8 cellular contexts compared by ENCODE assay signal in the genomic region with DNA sequence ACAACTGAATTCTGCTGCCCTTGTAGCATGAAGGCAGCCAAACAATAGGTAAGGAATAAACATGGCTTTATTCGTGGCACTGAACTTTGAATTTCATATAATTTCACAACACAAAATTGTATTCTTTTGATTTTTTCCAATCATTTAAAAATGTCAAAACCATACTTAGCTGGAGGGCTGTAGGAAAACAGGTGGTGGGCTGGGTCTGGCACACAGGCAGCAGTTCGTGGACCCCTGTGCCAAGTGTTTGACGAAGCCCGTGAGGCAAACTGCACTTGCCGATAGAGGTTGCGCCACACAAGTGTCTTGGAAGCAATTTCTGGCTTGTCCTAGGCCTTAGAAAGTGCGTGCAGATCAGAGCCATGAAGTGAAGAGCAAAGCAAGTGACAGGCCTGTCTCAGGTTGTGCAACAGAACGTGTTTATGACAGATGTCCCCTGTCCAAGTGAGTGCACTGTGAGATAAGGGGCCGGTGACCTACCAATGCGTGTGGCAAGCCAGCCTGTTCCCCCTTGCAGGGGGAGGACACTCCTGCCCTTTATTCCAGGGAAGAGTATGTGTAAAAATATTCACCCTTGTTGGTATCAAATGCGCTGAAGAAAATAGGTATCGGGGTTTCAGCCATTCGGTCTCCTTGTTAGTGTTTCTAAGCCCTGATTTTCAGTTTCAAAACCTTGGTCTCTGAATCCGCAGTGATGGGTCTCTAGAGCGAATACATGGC. TPM values are rescaled to one million over a fixed set of nuclear protein-coding genes. Genes with fewer than 3 reads are reported as not detected.
DNase-seq lines count a peak whose midpoint lies in the region; ATAC-seq and TF ChIP-seq lines count a peak whose summit lies in the region.

No MANE protein-coding gene starts in this region.

- peaks cover 8 to 15% of the 10 kb centered on the region in 2 experiments; a peak in 3 of 4 replicates for H3K4me1 ChIP-seq in HCT116 (ENCODE audit: control insufficient read depth in 1 of 2, insufficient read depth in 2 of 2, low read length in 2 of 2)

- peaks cover 36% of the 10 kb centered on the region for H3K79me2 ChIP-seq in HCT116 (ENCODE audit: insufficient read depth, low read length)

- H3K9ac ChIP-seq in HCT116 (ENCODE audit: low read length), result peak overlapping the region; percentile 84

- no peaks in the 10 kb centered on the region for H3K9me3 ChIP-seq in HCT116 (ENCODE audit: control insufficient read depth in 1 of 2, insufficient read depth in 1 of 2, low read depth in 1 of 2, low read length in 2 of 2)

- BruUV-seq in HCT116 (replicated peaks; lab: Mats Ljungman, UMichigan), result no TSS peak

- intact Hi-C loops in HCT116 (cut with micrococcal nuclease), result no loop called here

- H3K4me3 Mint-ChIP-seq in brain, result peak overlapping the region; percentile 81 to 93 (median 92)
- peak overlapping the region; percentile 88 for H3K4me3 Mint-ChIP-seq in stimulated activated effector memory CD8-positive, alpha-beta T cell treated with anti-CD3 and anti-CD28 coated beads, Interleukin-12 subunit alpha, Interleukin-12 subunit beta, amount 100 ng/mL, for 72 hours

- no peaks in the 10 kb centered on the region for H3K27me3 ChIP-seq in HCT116 (ENCODE audit: insufficient read depth, low read length)

- CTCF ChIA-PET in GM10248 (lab: Yijun Ruan, JAX), result no interaction called here
- CTCF ChIA-PET in HCT116 (lab: Charles Lee), result no interaction called here

- no peaks in the 10 kb centered on the region for H3K9me3 Mint-ChIP-seq in brain
- no peaks in the 10 kb centered on the region for H3K9me3 Mint-ChIP-seq in stimulated activated effector memory CD8-positive, alpha-beta T cell treated with anti-CD3 and anti-CD28 coated beads, Interleukin-12 subunit alpha, Interleukin-12 subunit beta, amount 100 ng/mL, for 72 hours

- TF ChIP-seq RAD21 in HCT116 (IDR thresholded peaks at IDR 0.05; ENCODE audit: low read depth), result no peak

- POLR2A ChIA-PET in GM10248 (lab: Yijun Ruan, JAX), result no interaction called here
- POLR2A ChIA-PET in HCT116 (lab: Charles Lee), result no interaction called here

- peak; percentile 49 for DNase-seq in GM10248 (ENCODE audit: extremely low spot score)
- DNase-seq in HCT116 (ENCODE audit: low read depth, low spot score), result no peak
- DNase-seq in NOMO-1 treated with dmso at 0.1 percent for 144 hours (lab: John Stamatoyannopoulos, UW; ENCODE audit: unreplicated experiment), result peak; percentile 67
- DNase-seq in islet precursor cell, result peak; percentile 59
- DNase-seq in stimulated activated effector memory CD8-positive, alpha-beta T cell treated with anti-CD3 and anti-CD28 coated beads, Interleukin-12 subunit alpha, Interleukin-12 subunit beta, amount 100 ng/mL, for 72 hours (ENCODE audit: low spot score in 2 of 2), result peak in 1 of 2 donors; percentile 53
- no peak for DNase-seq in cortex of kidney (lab: John Stamatoyannopoulos, UW)
- DNase-seq in iPS-NIHi11 (ENCODE audit: low spot score), result no peak

- H3K36me3 Mint-ChIP-seq in brain, result no peaks in the 10 kb centered on the region
- H3K36me3 Mint-ChIP-seq in stimulated activated effector memory CD8-positive, alpha-beta T cell treated with anti-CD3 and anti-CD28 coated beads, Interleukin-12 subunit alpha, Interleukin-12 subunit beta, amount 100 ng/mL, for 72 hours, result peaks cover 5% of the 10 kb centered on the region

- H3K4me3 ChIP-seq in HCT116 (replicated peaks in 1 of 2; ENCODE audit: low read depth in 1 of 2, low read length in 2 of 2), result peak overlapping the region; percentile 58 to 94

- H3K9me2 ChIP-seq in HCT116 (ENCODE audit: insufficient read depth), result no peaks in the 10 kb centered on the region

- peaks cover 5% of the 10 kb centered on the region for H3K27me3 Mint-ChIP-seq in brain

- H3K4me1 Mint-ChIP-seq in brain, result peaks cover 52% of the 10 kb centered on the region
- peaks cover 31% of the 10 kb centered on the region for H3K4me1 Mint-ChIP-seq in stimulated activated effector memory CD8-positive, alpha-beta T cell treated with anti-CD3 and anti-CD28 coated beads, Interleukin-12 subunit alpha, Interleukin-12 subunit beta, amount 100 ng/mL, for 72 hours

- peak overlapping the region; percentile 94 to 98 (median 96) for H3K27ac Mint-ChIP-seq in brain
- peak overlapping the region; percentile 52 for H3K27ac Mint-ChIP-seq in stimulated activated effector memory CD8-positive, alpha-beta T cell treated with anti-CD3 and anti-CD28 coated beads, Interleukin-12 subunit alpha, Interleukin-12 subunit beta, amount 100 ng/mL, for 72 hours

- no peak for TF ChIP-seq POLR2A in HCT116 (IDR thresholded peaks at IDR 0.05; ENCODE audit: borderline replicate concordance, extremely low read depth, insufficient read depth, insufficient read length)

- H2AFZ ChIP-seq in HCT116 (ENCODE audit: low read depth, low read length, poor library complexity, severe bottlenecking), result peak overlapping the region; percentile 88

- peak overlapping the region; percentile 97 for H3K4me2 ChIP-seq in HCT116 (ENCODE audit: low read length)

- peak overlapping the region; percentile 53; the same call in 1 of the 2 replicates for H3K27ac ChIP-seq in HCT116 (ENCODE audit: low read depth, low read length)

- no peak for TF ChIP-seq CTCF in GM10248 (IDR thresholded peaks at IDR 0.05; ENCODE audit: control extremely low read depth, extremely low read depth, low read depth, missing control alignments)
- TF ChIP-seq CTCF in HCT116 (IDR thresholded peaks at IDR 0.05 in 2 of 3, conservative IDR thresholded peaks at IDR 0.05 in 1 of 3; ENCODE audit: borderline replicate concordance in 1 of 3, insufficient read depth in 1 of 3, low read depth in 2 of 3, low read length in 2 of 3), result no peak
- TF ChIP-seq CTCF in brain (conservative IDR thresholded peaks at IDR 0.05), result no peak

- no peaks in the 10 kb centered on the region for H3K36me3 ChIP-seq in HCT116 (ENCODE audit: control insufficient read depth in 1 of 2, insufficient read depth in 2 of 2, low read length in 2 of 2)

- RAD21 ChIA-PET in HCT116 (lab: Charles Lee; ENCODE audit: low non-redundant PET in 1 of 2, low total read pairs in 2 of 2, uncharacterized antibody in 2 of 2, unreplicated experiment in 2 of 2), result no interaction called here

- no peaks in the 10 kb centered on the region for H4K20me1 ChIP-seq in HCT116 (ENCODE audit: insufficient read depth)

- no peak for ATAC-seq in HCT116
- no peak for ATAC-seq in stimulated activated effector memory CD8-positive, alpha-beta T cell treated with anti-CD3 and anti-CD28 coated beads, Interleukin-12 subunit alpha, Interleukin-12 subunit beta, amount 100 ng/mL, for 72 hours

TF ChIP-seq in HCT116, 20 proteins besides CTCF, POLR2A, EP300 and RAD21:
- no peak for TF ChIP-seq FOSL1 (IDR thresholded peaks at IDR 0.05; ENCODE audit: low read depth)
- no peak for TF ChIP-seq SIN3A (IDR thresholded peaks at IDR 0.05; ENCODE audit: low read depth)
- TF ChIP-seq, protein P1, sequence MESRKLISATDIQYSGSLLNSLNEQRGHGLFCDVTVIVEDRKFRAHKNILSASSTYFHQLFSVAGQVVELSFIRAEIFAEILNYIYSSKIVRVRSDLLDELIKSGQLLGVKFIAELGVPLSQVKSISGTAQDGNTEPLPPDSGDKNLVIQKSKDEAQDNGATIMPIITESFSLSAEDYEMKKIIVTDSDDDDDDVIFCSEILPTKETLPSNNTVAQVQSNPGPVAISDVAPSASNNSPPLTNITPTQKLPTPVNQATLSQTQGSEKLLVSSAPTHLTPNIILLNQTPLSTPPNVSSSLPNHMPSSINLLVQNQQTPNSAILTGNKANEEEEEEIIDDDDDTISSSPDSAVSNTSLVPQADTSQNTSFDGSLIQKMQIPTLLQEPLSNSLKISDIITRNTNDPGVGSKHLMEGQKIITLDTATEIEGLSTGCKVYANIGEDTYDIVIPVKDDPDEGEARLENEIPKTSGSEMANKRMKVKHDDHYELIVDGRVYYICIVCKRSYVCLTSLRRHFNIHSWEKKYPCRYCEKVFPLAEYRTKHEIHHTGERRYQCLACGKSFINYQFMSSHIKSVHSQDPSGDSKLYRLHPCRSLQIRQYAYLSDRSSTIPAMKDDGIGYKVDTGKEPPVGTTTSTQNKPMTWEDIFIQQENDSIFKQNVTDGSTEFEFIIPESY (IDR thresholded peaks at IDR 0.05; ENCODE audit: extremely low read depth, insufficient replicate concordance, low read length), result no peak
- no peak for TF ChIP-seq EZH2 (IDR thresholded peaks at IDR 0.05)
- TF ChIP-seq SP1 (IDR thresholded peaks at IDR 0.05; ENCODE audit: low read depth), result no peak
- TF ChIP-seq, protein P2, sequence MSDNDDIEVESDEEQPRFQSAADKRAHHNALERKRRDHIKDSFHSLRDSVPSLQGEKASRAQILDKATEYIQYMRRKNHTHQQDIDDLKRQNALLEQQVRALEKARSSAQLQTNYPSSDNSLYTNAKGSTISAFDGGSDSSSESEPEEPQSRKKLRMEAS (IDR thresholded peaks at IDR 0.05), result no peak
- no peak for TF ChIP-seq ZNF274 (IDR thresholded peaks at IDR 0.05; ENCODE audit: low read depth, low read length)
- TF ChIP-seq CEBPB (IDR thresholded peaks at IDR 0.05; ENCODE audit: low read depth), result no peak
- TF ChIP-seq ZFX (IDR thresholded peaks at IDR 0.05), result no peak
- no peak for TF ChIP-seq SRF (IDR thresholded peaks at IDR 0.05; ENCODE audit: low read depth)
- TF ChIP-seq YY1 (IDR thresholded peaks at IDR 0.05; ENCODE audit: extremely low read depth, insufficient replicate concordance, low read depth, low read length), result no peak
- no peak for TF ChIP-seq EGR1 (IDR thresholded peaks at IDR 0.05; ENCODE audit: low read depth)
- TF ChIP-seq JUND (IDR thresholded peaks at IDR 0.05), result no peak

RNA-seq across cellular contexts. Expression of a gene that starts 0.8 kb away (rescaled TPM):
- 20.1 TPM for total RNA-seq in HCT116 (2021; ENCODE audit: unreplicated experiment)
- polyA plus RNA-seq in HCT116 (2012), result 8.3 and 9.1 TPM in 2 replicates
- polyA plus RNA-seq in brain (ENCODE audit: insufficient read depth, low read depth, low replicate concordance), result 18.4 TPM

RNA-seq across cellular contexts. Expression of a gene that starts 42.6 kb away (rescaled TPM):
- total RNA-seq in HCT116 (2021; ENCODE audit: unreplicated experiment), result not detected
- polyA plus RNA-seq in HCT116 (2012), result 0.07 TPM in 1 of 2 replicates, not detected in the other
- polyA plus RNA-seq in brain (ENCODE audit: insufficient read depth, low read depth, low replicate concordance), result not detected

Comparison
In these comparisons a context has a peak if more than half of its experiments do, and no peak if none do; other contexts are left out.
1. DNase-seq: peak in GM10248 (single experiment), NOMO-1 treated with dmso at 0.1 percent for 144 hours (single experiment) and islet precursor cell (single experiment); none in HCT116 (single experiment), cortex of kidney (single experiment) and iPS-NIHi11 (single experiment).